In genomic region chr3:63479661-63480035, GRCh38 we compare ENCODE assay signal across 21 cellular contexts.
"Had no signal": no experiment of that assay in that cellular context is flagged by ENCODE, and none has a peak within 500 bp of the region (broad histone marks: within the 10 kb centered on the region; RNA-seq: fewer than 3 reads in every experiment).

No MANE protein-coding gene starts in this region.

- H3K27me3 ChIP-seq: gastrocnemius medialis, spleen, upper lobe of left lung had no signal

- H3K4me1 ChIP-seq: gastrocnemius medialis, spleen, upper lobe of left lung had no signal

- H3K9me3 ChIP-seq: gastrocnemius medialis, spleen, thoracic aorta, upper lobe of left lung had no signal

- ATAC-seq: gastrocnemius medialis, natural killer cell had no signal

- H3K27ac ChIP-seq: gastrocnemius medialis, spleen, thoracic aorta, upper lobe of left lung had no signal

- FAIRE-seq: islet of Langerhans had no signal

- H3K4me3 ChIP-seq: gastrocnemius medialis, spleen, thoracic aorta, upper lobe of left lung had no signal

- DNase-seq: activated CD4-positive, alpha-beta memory T cell treated with anti-CD3 and anti-CD28 coated beads for 36 hours; activated CD4-positive, alpha-beta T cell treated with anti-CD3 and anti-CD28 coated beads for 48 hours; activated naive CD4-positive, alpha-beta T cell treated with Interleukin-2 at 50 U/mL for 16 hours; activated naive CD8-positive, alpha-beta T cell treated with anti-CD3 and anti-CD28 coated beads, Interleukin-2, amount 10 ng/mL, durations not matched to agents 7 days and 5 days; activated T-cell treated with anti-CD3 and anti-CD28 coated beads, Interleukin-2, amount 50 U/mL, for 48 hours; caudate nucleus; effector CD4-positive, alpha-beta T cell; erythroblast; gastrocnemius medialis; head of caudate nucleus; mammary epithelial cell; midbrain; natural killer cell; retina; spleen; stimulated activated CD4-positive, alpha-beta T cell treated with anti-CD3 and anti-CD28 coated beads, Interleukin-4, amount 100 ng/mL, for 24 hours; stimulated activated naive CD4-positive, alpha-beta T cell treated with Interleukin-2 at 50 U/mL for 16 hours; T-helper 2 cell; upper lobe of left lung had no signal

- H3K36me3 ChIP-seq: gastrocnemius medialis, spleen, thoracic aorta, upper lobe of left lung had no signal
